Comparison of ENCODE assay signal across 19 cellular contexts in genomic region chr9:127058645-127059021, GRCh38.
DNase-seq lines count a peak whose midpoint lies in the region; ATAC-seq, FAIRE-seq and TF ChIP-seq lines count a peak whose summit lies in the region.
"Had no signal": no experiment of that assay in that cellular context is flagged by ENCODE, and none has a peak within 500 bp of the region (broad histone marks: within the 10 kb centered on the region; RNA-seq: fewer than 3 reads in every experiment).

No MANE protein-coding gene starts in this region.

- H3K9me2 ChIP-seq in SK-N-SH = no peaks in the 10 kb centered on the region

- H3K79me2 ChIP-seq in SK-N-SH (ENCODE audit: insufficient read depth) = no peaks in the 10 kb centered on the region
- H3K79me2 ChIP-seq in keratinocyte (ENCODE audit: control insufficient read depth, insufficient read depth, low read length) = no peaks in the 10 kb centered on the region

- H3K9me1 ChIP-seq in keratinocyte (ENCODE audit: control insufficient read depth, extremely low read depth, insufficient read depth, low read length) = no peaks in the 10 kb centered on the region

- H3K4me3 ChIP-seq in SK-N-SH (ENCODE audit: low read depth in 2 of 2, low read length in 1 of 2) = no peak overlapping the region
- no peak overlapping the region for H3K4me3 ChIP-seq in keratinocyte (ENCODE audit: control insufficient read depth in 2 of 3, extremely low read depth in 1 of 3, insufficient read depth in 2 of 3, low read depth in 1 of 3, low read length in 3 of 3)
- H3K4me3 ChIP-seq: left lung, sigmoid colon, transverse colon had no signal

- H3K27ac Mint-ChIP-seq in type B pancreatic cell = no peak overlapping the region

- TF ChIP-seq CTCF in SK-N-SH (IDR thresholded peaks at IDR 0.05) = no peak
- no peak for TF ChIP-seq CTCF in keratinocyte (optimal IDR thresholded peaks at IDR 0.05 in 1 of 3, IDR thresholded peaks at IDR 0.05 in 1 of 3, conservative IDR thresholded peaks at IDR 0.05 in 1 of 3; ENCODE audit: extremely low read depth in 1 of 3, insufficient read depth in 2 of 3, low read length in 3 of 3)
- no peak for TF ChIP-seq CTCF in type B pancreatic cell (conservative IDR thresholded peaks at IDR 0.05)

- no peak for TF ChIP-seq EP300 in SK-N-SH (IDR thresholded peaks at IDR 0.05; ENCODE audit: borderline replicate concordance in 1 of 2, low read depth in 1 of 2, low read length in 1 of 2)

- no peak overlapping the region for H3K9ac ChIP-seq in SK-N-SH
- H3K9ac ChIP-seq in keratinocyte (ENCODE audit: control insufficient read depth, extremely low read depth, insufficient read depth, low read length) = no peak overlapping the region

- H3K36me3 ChIP-seq in SK-N-SH (replicated peaks in 1 of 2; ENCODE audit: control insufficient read depth in 1 of 2, insufficient read depth in 2 of 2, low read length in 1 of 2) = no peaks in the 10 kb centered on the region
- no peaks in the 10 kb centered on the region for H3K36me3 ChIP-seq in keratinocyte (ENCODE audit: control insufficient read depth in 2 of 2, extremely low read depth in 1 of 2, insufficient read depth in 2 of 2, low read length in 2 of 2)
- H3K36me3 ChIP-seq: left lung, sigmoid colon, transverse colon had no signal

- peaks cover 0 to 5% of the 10 kb centered on the region in 2 experiments; a peak in 1 of 4 replicates for H3K4me1 ChIP-seq in SK-N-SH (ENCODE audit: control insufficient read depth in 1 of 2, insufficient read depth in 2 of 2, low read depth in 1 of 2, low read length in 1 of 2)
- peaks cover 8% of the 10 kb centered on the region for H3K4me1 ChIP-seq in keratinocyte (ENCODE audit: control insufficient read depth, extremely low read depth, insufficient read depth, low read length)
- H3K4me1 ChIP-seq: left lung had no signal

- no peak for TF ChIP-seq RAD21 in SK-N-SH (IDR thresholded peaks at IDR 0.05; ENCODE audit: low read length)

- H4K20me1 ChIP-seq in SK-N-SH (ENCODE audit: insufficient read depth) (no peaks in the 10 kb centered on the region), keratinocyte (ENCODE audit: control insufficient read depth, extremely low read depth, insufficient read depth, low read length) (no peaks in the 10 kb centered on the region)

- no peaks in the 10 kb centered on the region for H3K27me3 ChIP-seq in SK-N-SH (ENCODE audit: insufficient read depth)
- H3K27me3 ChIP-seq in keratinocyte (ENCODE audit: control insufficient read depth, extremely low read depth, insufficient read depth, low read length) = no peaks in the 10 kb centered on the region
- H3K27me3 ChIP-seq: left lung, sigmoid colon, transverse colon had no signal

- H3K36me3 Mint-ChIP-seq in type B pancreatic cell = peaks cover 4% of the 10 kb centered on the region

- no peak overlapping the region; a peak in 1 of 4 replicates for H3K27ac ChIP-seq in SK-N-SH (ENCODE audit: low read depth in 2 of 2, low read length in 1 of 2)
- H3K27ac ChIP-seq in cingulate gyrus (ENCODE audit: low read depth, low read length) = peak overlapping the region; percentile 75
- no peak overlapping the region for H3K27ac ChIP-seq in keratinocyte (ENCODE audit: control insufficient read depth, insufficient read depth, low read length)
- H3K27ac ChIP-seq: left lung, transverse colon had no signal

- no peaks in the 10 kb centered on the region for H3K9me3 ChIP-seq in SK-N-SH
- H3K9me3 ChIP-seq in keratinocyte (ENCODE audit: control insufficient read depth, low read depth, low read length) = no peaks in the 10 kb centered on the region
- H3K9me3 ChIP-seq: left lung, sigmoid colon, transverse colon had no signal

- dilution Hi-C loops in keratinocyte (cut with MboI; ENCODE audit: extremely low pct_ligation_motif_present, low sequenced_read_pairs) = no loop called here

- H3F3A ChIP-seq in SK-N-SH (replicated peaks; ENCODE audit: insufficient read depth) = no peaks in the 10 kb centered on the region

- peak; percentile 63 for FAIRE-seq in keratinocyte (lab: Jason Lieb, UNC)
- FAIRE-seq: A204.1, colon had no signal

- CTCF ChIA-PET in SK-N-SH (lab: Yijun Ruan, JAX) = interaction anchor here (1.7 kb wide), 1 partner anchor 15 kb away, joined by 3 read pairs; no protein-coding TSS in a partner anchor

- POLR2A ChIA-PET in SK-N-SH (lab: Yijun Ruan, JAX) = no interaction called here

- no peaks in the 10 kb centered on the region for H3K9me3 Mint-ChIP-seq in type B pancreatic cell

- H2AFZ ChIP-seq in SK-N-SH (ENCODE audit: low read depth) = no peak overlapping the region
- no peak overlapping the region for H2AFZ ChIP-seq in keratinocyte (ENCODE audit: control insufficient read depth, low read length)

- ATAC-seq in SK-N-SH treated with all-trans-retinoic acid at 6 μM for 48 hours (peak; percentile 40; the same call in 2 of the 3 replicates), GM19035 (IDR thresholded peaks at IDR 0.05; ENCODE audit: unreplicated experiment) (no peak), GM19324 (IDR thresholded peaks at IDR 0.05; ENCODE audit: low FRiP score, unreplicated experiment) (no peak), GM21528 (IDR thresholded peaks at IDR 0.05; ENCODE audit: low FRiP score, unreplicated experiment) (no peak)

- no peak overlapping the region for H3K4me3 Mint-ChIP-seq in type B pancreatic cell

- no peak overlapping the region for H3K4me2 ChIP-seq in SK-N-SH
- H3K4me2 ChIP-seq in keratinocyte (ENCODE audit: control insufficient read depth, extremely low read depth, insufficient read depth, low read depth, low read length) = no peak overlapping the region

- peaks cover 29% of the 10 kb centered on the region for H3K4me1 Mint-ChIP-seq in type B pancreatic cell (ENCODE audit: unreplicated experiment)

- DNase-seq in SK-N-SH (no peak), keratinocyte (ENCODE audit: low read depth, low spot score) (peak; percentile 45), type B pancreatic cell (ENCODE audit: extremely low spot score, unreplicated experiment) (peak; percentile 39)
- DNase-seq: activated CD4-positive, CD25-positive, alpha-beta regulatory T cell treated with anti-CD3 and anti-CD28 coated beads, Interleukin-2, amount 50 U/mL, for 72 hours; activated effector memory CD4-positive, alpha-beta T cell treated with Interleukin-2 at 50 U/mL for 16 hours; DND-41; erythroblast; left lung; NCI-H1092 treated with DMSO at 0.1 percent for 48 hours; sigmoid colon; stimulated activated CD4-positive, alpha-beta T cell treated with anti-CD3 and anti-CD28 coated beads, Interleukin-2, amount 100 ng/mL, for 48 hours; transverse colon had no signal

- 81% methylated on average over 4 of the region's 4 CpGs for WGBS in SK-N-SH (ENCODE audit: low lambda C conversion rate)

- H3K27me3 Mint-ChIP-seq in type B pancreatic cell = no peaks in the 10 kb centered on the region

TF ChIP-seq in SK-N-SH treated with all-trans-retinoic acid at 6 μM for 48 hours, 23 proteins besides CTCF, POLR2A, EP300 and RAD21 (continues in another document):
- TF ChIP-seq CREB5 (CRISPR knock-in tag; IDR thresholded peaks at IDR 0.05; ENCODE audit: low read depth) (no peak), ZFP30 (CRISPR knock-in tag; IDR thresholded peaks at IDR 0.05) (no peak), PPARA (CRISPR knock-in tag; IDR thresholded peaks at IDR 0.05; ENCODE audit: borderline replicate concordance) (no peak), TOX (CRISPR knock-in tag; IDR thresholded peaks at IDR 0.05; ENCODE audit: borderline replicate concordance) (no peak)

TF ChIP-seq in SK-N-SH, 30 proteins besides CTCF, POLR2A, EP300 and RAD21:
- TF ChIP-seq JUND (IDR thresholded peaks at IDR 0.05) = no peak
